3 cellular contexts compared by ENCODE assay signal in genomic region chr11:122199661-122200060, GRCh38.
A peak's percentile ranks its signal among the peaks of the same experiment; 100 is the strongest.
TF ChIP-seq lines count a peak whose summit lies in the region.

No MANE protein-coding gene starts in this region.

TF ChIP-seq in IMR-90, 13 proteins besides CTCF, POLR2A, EP300 and RAD21:
- TF ChIP-seq USF2 (IDR thresholded peaks at IDR 0.05; ENCODE audit: low read depth, low read length): no peak
- TF ChIP-seq MXI1 (IDR thresholded peaks at IDR 0.05; ENCODE audit: borderline replicate concordance, low read depth, low read length): no peak

TF ChIP-seq in SK-N-SH treated with all-trans-retinoic acid at 6 μM for 48 hours, 23 proteins besides CTCF, POLR2A, EP300 and RAD21:
- TF ChIP-seq ISL1 (CRISPR knock-in tag; IDR thresholded peaks at IDR 0.05) (peak; percentile 82), TOX (CRISPR knock-in tag; IDR thresholded peaks at IDR 0.05; ENCODE audit: borderline replicate concordance) (no peak)

TF ChIP-seq in endothelial cell of umbilical vein, 7 proteins besides CTCF, POLR2A, EP300 and RAD21:
- TF ChIP-seq POLR2AphosphoS5 (IDR thresholded peaks at IDR 0.05; ENCODE audit: insufficient read depth, low read depth, low read length) (peak; percentile 56), GATA2 (IDR thresholded peaks at IDR 0.05; ENCODE audit: insufficient read depth, insufficient read length, low read depth, low read length) (no peak), MYC (IDR thresholded peaks at IDR 0.05; ENCODE audit: low read depth, low read length) (no peak), JUN (IDR thresholded peaks at IDR 0.05; ENCODE audit: borderline replicate concordance, insufficient read depth, insufficient read length, low read depth) (no peak), EZH2 (IDR thresholded peaks at IDR 0.05; ENCODE audit: borderline replicate concordance, low read depth, low read length, severe bottlenecking) (no peak), MAX (IDR thresholded peaks at IDR 0.05; ENCODE audit: insufficient read depth, insufficient read length) (no peak)
